ENCODE assay signal across 9 cellular contexts in genomic region chr7:150388709-150389531, GRCh38. TPM values are rescaled to one million over a fixed set of nuclear protein-coding genes. Genes with fewer than 3 reads are reported as not detected.
DNase-seq lines count a peak whose midpoint lies in the region; ATAC-seq and TF ChIP-seq lines count a peak whose summit lies in the region.
"Had no signal": no experiment of that assay in that cellular context is flagged by ENCODE, and none has a peak within 500 bp of the region (broad histone marks: within the 10 kb centered on the region; RNA-seq: fewer than 3 reads in every experiment).

No MANE protein-coding gene starts in this region.

- peak in 2 of 3 donors; percentile 32 to 35 for ATAC-seq in natural killer cell
- ATAC-seq in GM21381 (IDR thresholded peaks at IDR 0.05; ENCODE audit: unreplicated experiment) = no peak

- H3K36me3 ChIP-seq in duodenal mucosa (ENCODE audit: control insufficient read depth in 1 of 2, insufficient read depth in 2 of 2, low read length in 2 of 2) = peaks cover 0 to 2% of the 10 kb centered on the region in 2 donors

- H3K4me1 Mint-ChIP-seq in natural killer cell = no peaks in the 10 kb centered on the region

- intact Hi-C loops in natural killer cell (cut with micrococcal nuclease) = no loop called here

- H3K9me3 Mint-ChIP-seq in natural killer cell = no peaks in the 10 kb centered on the region

- H3K4me3 ChIP-seq in duodenal mucosa (ENCODE audit: low read depth in 1 of 2, low read length in 2 of 2) = no peak overlapping the region

- no peaks in the 10 kb centered on the region for H3K27me3 ChIP-seq in duodenal mucosa (ENCODE audit: control insufficient read depth in 1 of 2, insufficient read depth in 2 of 2, low read length in 2 of 2)

- no peaks in the 10 kb centered on the region for H3K9me3 ChIP-seq in duodenal mucosa (ENCODE audit: control insufficient read depth in 1 of 2, low read length in 2 of 2)

- H3K27me3 Mint-ChIP-seq in natural killer cell (ENCODE audit: low read depth in 2 of 2) = no peaks in the 10 kb centered on the region

- peak overlapping the region; percentile 32 for H3K27ac ChIP-seq in duodenal mucosa (ENCODE audit: low read depth, low read length)

- no peak for TF ChIP-seq CTCF in natural killer cell (IDR thresholded peaks at IDR 0.05)
- TF ChIP-seq CTCF in GM13976 (IDR thresholded peaks at IDR 0.05; ENCODE audit: borderline replicate concordance, control extremely low read depth, extremely low read depth, insufficient read depth, missing control alignments) = no peak

- H3K9ac ChIP-seq in duodenal mucosa (ENCODE audit: low read depth in 1 of 2, low read length in 2 of 2) = no peak overlapping the region

- H3K36me3 Mint-ChIP-seq in natural killer cell = no peaks in the 10 kb centered on the region

- in situ Hi-C loops in GM13976 (cut with MboI; ENCODE audit: low sequenced_read_pairs, unreplicated experiment) = no loop called here

- H3K27ac Mint-ChIP-seq in natural killer cell = no peak overlapping the region

- peaks cover 15 to 22% of the 10 kb centered on the region in 2 donors for H3K4me1 ChIP-seq in duodenal mucosa (ENCODE audit: control insufficient read depth in 1 of 2, insufficient read depth in 2 of 2, low read length in 2 of 2)

- DNase-seq in AG08396 (ENCODE audit: low spot score) = peak; percentile 67
- DNase-seq in NCI-H526 treated with DMSO at 0.1 percent for 48 hours (lab: John Stamatoyannopoulos, UW) = peak; percentile 42
- DNase-seq in natural killer cell = no peak
- no peak for DNase-seq in A172 (ENCODE audit: low spot score)
- no peak for DNase-seq in GM13976 (ENCODE audit: low spot score)
- no peak for DNase-seq in COLO829 (ENCODE audit: low spot score)
- DNase-seq: DND-41 had no signal

- H3K4me3 Mint-ChIP-seq in natural killer cell = no peak overlapping the region

RNA-seq across cellular contexts. Expression of gene ZNF775, which starts 9.8 kb away (rescaled TPM):
- 1 to 10 TPM; 1.3 to 2.7 (median 1.6) TPM for total RNA-seq in natural killer cell
- total RNA-seq in A172 (2014; rRNA removed; shearing (Covaris generic)) = 5.7 and 11.1 TPM in 2 replicates

RNA-seq across cellular contexts. Expression of gene REPIN1, which starts 20.3 kb away (rescaled TPM):
- total RNA-seq in natural killer cell = 10 to 100 TPM; 58.9 to 79.4 (median 76.5) TPM
- 237 and 258 TPM in 2 replicates for total RNA-seq in A172 (2014; rRNA removed; shearing (Covaris generic))

RNA-seq across cellular contexts. Expression of gene RARRES2, which starts 47.5 kb away (rescaled TPM):
- total RNA-seq in natural killer cell = not detected
- 48.7 and 50.4 TPM in 2 replicates for total RNA-seq in A172 (2014; rRNA removed; shearing (Covaris generic))

Comparison
In these comparisons a context has a peak if more than half of its experiments do, and no peak if none do; other contexts are left out.
1. DNase-seq: peak in AG08396 (single experiment) and NCI-H526 treated with DMSO at 0.1 percent for 48 hours (single experiment); none in natural killer cell (single experiment), A172 (single experiment), GM13976 (single experiment) and COLO829 (single experiment).
2. RNA of gene RARRES2, which starts 47.5 kb away (total RNA-seq): 48.7 to 50.4 TPM in A172; not detected in natural killer cell; every median in the first group is over 10 times any median in the second.